2 cellular contexts compared by ENCODE assay signal in the genomic region with DNA sequence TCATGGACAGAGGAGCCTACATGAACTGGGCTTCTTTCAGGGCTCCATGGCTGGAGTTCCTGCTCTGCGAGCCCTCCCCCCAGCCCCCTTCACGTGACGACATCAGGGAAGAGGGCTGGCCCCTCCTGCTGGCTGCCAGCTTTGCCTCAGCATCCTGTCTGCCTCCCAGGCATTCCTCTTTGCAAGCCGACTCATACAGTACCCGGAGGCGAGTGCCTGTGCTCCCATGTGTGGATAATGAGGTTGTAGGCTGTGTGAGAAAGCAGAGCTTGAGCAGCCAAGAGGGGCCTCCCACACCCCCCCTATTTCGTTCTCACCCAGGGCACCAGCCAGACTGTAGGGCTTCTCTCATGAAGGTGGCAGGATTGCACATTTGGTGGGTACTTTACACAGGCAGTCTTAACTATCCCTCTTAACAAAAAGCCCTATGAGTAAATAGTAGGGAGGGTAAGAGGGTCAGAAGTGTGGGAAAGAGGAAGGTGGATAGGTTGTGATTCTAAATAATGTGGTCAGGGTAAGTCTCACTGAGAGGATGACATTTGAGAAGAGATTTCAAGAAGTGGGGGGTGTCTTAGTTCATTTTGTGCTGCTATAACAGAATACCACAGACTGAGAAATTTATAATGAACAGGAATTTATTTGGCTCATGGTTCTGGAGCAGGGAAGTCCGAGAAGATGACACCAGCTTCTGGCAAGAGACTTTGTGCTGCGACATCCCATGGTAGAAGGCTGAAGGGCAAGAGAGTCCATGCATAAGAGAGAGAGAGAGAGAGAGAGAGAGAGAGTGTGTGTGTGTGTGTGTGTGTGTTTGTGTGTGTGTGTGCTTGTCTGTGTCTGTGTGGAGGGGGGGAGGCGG.
TF ChIP-seq lines count a peak whose summit lies in the region.

No MANE protein-coding gene starts in this region.

TF ChIP-seq in HCT116, 20 proteins besides CTCF, POLR2A, EP300 and RAD21 (continued from another document):
- TF ChIP-seq ZFX (IDR thresholded peaks at IDR 0.05) (no peak), POLR2AphosphoS5 (IDR thresholded peaks at IDR 0.05; ENCODE audit: low read depth, low read length) (no peak), SRF (IDR thresholded peaks at IDR 0.05; ENCODE audit: low read depth) (no peak), ELF1 (IDR thresholded peaks at IDR 0.05; ENCODE audit: borderline replicate concordance, low read depth) (no peak), ZNF274 (IDR thresholded peaks at IDR 0.05; ENCODE audit: low read depth, low read length) (no peak), TCF7L2 (IDR thresholded peaks at IDR 0.05; ENCODE audit: borderline replicate concordance, extremely low read depth, insufficient read depth, insufficient read length) (no peak), YY1 (IDR thresholded peaks at IDR 0.05; ENCODE audit: extremely low read depth, insufficient replicate concordance, low read depth, low read length) (no peak), JUND (IDR thresholded peaks at IDR 0.05) (no peak)
- TF ChIP-seq, protein P1, sequence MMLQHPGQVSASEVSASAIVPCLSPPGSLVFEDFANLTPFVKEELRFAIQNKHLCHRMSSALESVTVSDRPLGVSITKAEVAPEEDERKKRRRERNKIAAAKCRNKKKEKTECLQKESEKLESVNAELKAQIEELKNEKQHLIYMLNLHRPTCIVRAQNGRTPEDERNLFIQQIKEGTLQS (IDR thresholded peaks at IDR 0.05), result no peak
- TF ChIP-seq, protein P2, sequence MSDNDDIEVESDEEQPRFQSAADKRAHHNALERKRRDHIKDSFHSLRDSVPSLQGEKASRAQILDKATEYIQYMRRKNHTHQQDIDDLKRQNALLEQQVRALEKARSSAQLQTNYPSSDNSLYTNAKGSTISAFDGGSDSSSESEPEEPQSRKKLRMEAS (IDR thresholded peaks at IDR 0.05), result no peak

TF ChIP-seq in WTC11, 78 proteins besides CTCF, POLR2A, EP300 and RAD21 (continued from another document):
- TF ChIP-seq, protein P3, sequence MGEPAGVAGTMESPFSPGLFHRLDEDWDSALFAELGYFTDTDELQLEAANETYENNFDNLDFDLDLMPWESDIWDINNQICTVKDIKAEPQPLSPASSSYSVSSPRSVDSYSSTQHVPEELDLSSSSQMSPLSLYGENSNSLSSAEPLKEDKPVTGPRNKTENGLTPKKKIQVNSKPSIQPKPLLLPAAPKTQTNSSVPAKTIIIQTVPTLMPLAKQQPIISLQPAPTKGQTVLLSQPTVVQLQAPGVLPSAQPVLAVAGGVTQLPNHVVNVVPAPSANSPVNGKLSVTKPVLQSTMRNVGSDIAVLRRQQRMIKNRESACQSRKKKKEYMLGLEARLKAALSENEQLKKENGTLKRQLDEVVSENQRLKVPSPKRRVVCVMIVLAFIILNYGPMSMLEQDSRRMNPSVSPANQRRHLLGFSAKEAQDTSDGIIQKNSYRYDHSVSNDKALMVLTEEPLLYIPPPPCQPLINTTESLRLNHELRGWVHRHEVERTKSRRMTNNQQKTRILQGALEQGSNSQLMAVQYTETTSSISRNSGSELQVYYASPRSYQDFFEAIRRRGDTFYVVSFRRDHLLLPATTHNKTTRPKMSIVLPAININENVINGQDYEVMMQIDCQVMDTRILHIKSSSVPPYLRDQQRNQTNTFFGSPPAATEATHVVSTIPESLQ (CRISPR knock-in tag; IDR thresholded peaks at IDR 0.05), result no peak
- TF ChIP-seq, protein P2 (CRISPR knock-in tag; IDR thresholded peaks at IDR 0.05), result 0 out of 2 replicates have a peak, but pooled peaks have one; percentile 27
- TF ChIP-seq, protein P4, sequence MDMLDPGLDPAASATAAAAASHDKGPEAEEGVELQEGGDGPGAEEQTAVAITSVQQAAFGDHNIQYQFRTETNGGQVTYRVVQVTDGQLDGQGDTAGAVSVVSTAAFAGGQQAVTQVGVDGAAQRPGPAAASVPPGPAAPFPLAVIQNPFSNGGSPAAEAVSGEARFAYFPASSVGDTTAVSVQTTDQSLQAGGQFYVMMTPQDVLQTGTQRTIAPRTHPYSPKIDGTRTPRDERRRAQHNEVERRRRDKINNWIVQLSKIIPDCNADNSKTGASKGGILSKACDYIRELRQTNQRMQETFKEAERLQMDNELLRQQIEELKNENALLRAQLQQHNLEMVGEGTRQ (CRISPR knock-in tag; IDR thresholded peaks at IDR 0.05), result peak; percentile 92
- 0 out of 2 replicates have a peak, but pooled peaks have one; percentile 16 for TF ChIP-seq ZBTB21 (CRISPR knock-in tag; IDR thresholded peaks at IDR 0.05; ENCODE audit: borderline replicate concordance)
